ENCODE assay signal across 1 cellular context in the genomic region with DNA sequence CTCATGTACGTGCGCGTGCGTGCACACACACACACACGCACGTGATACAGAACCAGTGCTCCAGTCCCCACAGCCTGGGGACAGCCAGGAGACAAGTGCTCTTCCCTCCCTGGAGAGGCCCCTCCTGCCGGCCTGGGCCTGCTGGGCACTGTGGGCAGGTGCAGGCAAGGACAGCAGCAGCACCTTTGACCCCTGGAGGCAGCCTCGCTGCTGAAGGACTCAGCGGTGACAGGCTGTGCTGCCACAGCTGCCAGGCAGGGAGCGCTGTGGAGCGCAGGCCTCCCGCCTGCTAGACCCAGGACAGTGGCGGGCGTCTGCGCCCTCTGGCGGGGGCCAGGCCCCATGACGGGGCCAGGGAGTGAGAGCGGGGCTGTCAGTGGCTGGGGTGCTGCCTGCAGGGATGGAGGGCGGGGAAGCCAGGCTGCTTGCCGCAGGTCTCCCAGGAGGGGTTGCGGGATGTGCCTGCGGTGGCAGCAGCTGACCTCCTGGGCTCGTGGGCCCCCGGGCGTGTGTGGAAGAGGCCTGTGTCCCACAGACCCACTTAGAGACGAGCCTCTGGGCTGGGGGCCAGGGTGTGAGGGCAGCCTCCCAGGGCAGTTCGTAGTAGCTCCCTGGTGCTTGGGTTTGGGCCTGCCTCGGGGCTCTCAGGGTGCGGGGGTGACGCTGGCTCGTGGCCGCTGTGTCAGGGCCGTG.
TF ChIP-seq lines count a peak whose summit lies in the region.

No MANE protein-coding gene starts in this region.

TF ChIP-seq in HepG2, 621 proteins besides CTCF, POLR2A, EP300 and RAD21 (continued from another document and continues in another):
- TF ChIP-seq, protein P1, sequence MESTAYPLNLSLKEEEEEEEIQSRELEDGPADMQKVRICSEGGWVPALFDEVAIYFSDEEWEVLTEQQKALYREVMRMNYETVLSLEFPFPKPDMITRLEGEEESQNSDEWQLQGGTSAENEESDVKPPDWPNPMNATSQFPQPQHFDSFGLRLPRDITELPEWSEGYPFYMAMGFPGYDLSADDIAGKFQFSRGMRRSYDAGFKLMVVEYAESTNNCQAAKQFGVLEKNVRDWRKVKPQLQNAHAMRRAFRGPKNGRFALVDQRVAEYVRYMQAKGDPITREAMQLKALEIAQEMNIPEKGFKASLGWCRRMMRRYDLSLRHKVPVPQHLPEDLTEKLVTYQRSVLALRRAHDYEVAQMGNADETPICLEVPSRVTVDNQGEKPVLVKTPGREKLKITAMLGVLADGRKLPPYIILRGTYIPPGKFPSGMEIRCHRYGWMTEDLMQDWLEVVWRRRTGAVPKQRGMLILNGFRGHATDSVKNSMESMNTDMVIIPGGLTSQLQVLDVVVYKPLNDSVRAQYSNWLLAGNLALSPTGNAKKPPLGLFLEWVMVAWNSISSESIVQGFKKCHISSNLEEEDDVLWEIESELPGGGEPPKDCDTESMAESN (CRISPR knock-in tag; conservative IDR thresholded peaks at IDR 0.05), result peak; percentile 99
- TF ChIP-seq ZNF160 (CRISPR knock-in tag; IDR thresholded peaks at IDR 0.05), result peak; percentile 95
- TF ChIP-seq, protein P2, sequence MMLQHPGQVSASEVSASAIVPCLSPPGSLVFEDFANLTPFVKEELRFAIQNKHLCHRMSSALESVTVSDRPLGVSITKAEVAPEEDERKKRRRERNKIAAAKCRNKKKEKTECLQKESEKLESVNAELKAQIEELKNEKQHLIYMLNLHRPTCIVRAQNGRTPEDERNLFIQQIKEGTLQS (CRISPR knock-in tag; IDR thresholded peaks at IDR 0.05), result peak; percentile 58
- TF ChIP-seq ZNF724P (CRISPR knock-in tag; IDR thresholded peaks at IDR 0.05; ENCODE audit: borderline replicate concordance), result peak; percentile 90; the same call in 1 of the 2 replicates
- TF ChIP-seq AGO2 (optimal IDR thresholded peaks at IDR 0.05; ENCODE audit: low read depth, low read length), result peak; percentile 94
- peak; percentile 97 for TF ChIP-seq TGIF2 (CRISPR knock-in tag; IDR thresholded peaks at IDR 0.05)
- no peak for TF ChIP-seq ZNF30 (CRISPR knock-in tag; IDR thresholded peaks at IDR 0.05)
- peak; percentile 98 for TF ChIP-seq ZNF274 (CRISPR knock-in tag; IDR thresholded peaks at IDR 0.05)
- TF ChIP-seq FOXK1 (CRISPR knock-in tag; IDR thresholded peaks at IDR 0.05; ENCODE audit: borderline replicate concordance, low read depth), result peak; percentile 76; the same call in 1 of the 2 replicates
- TF ChIP-seq, protein P3, sequence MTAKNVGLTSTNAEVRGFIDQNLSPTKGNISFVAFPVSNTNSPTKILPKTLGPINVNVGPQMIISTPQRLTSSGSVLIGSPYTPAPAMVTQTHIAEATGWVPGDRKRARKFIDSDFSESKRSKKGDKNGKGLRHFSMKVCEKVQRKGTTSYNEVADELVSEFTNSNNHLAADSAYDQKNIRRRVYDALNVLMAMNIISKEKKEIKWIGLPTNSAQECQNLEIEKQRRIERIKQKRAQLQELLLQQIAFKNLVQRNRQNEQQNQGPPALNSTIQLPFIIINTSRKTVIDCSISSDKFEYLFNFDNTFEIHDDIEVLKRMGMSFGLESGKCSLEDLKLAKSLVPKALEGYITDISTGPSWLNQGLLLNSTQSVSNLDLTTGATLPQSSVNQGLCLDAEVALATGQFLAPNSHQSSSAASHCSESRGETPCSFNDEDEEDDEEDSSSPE (CRISPR knock-in tag; IDR thresholded peaks at IDR 0.05), result peak; percentile 87
- TF ChIP-seq ZBTB38 (CRISPR knock-in tag; IDR thresholded peaks at IDR 0.05), result peak; percentile 96
- TF ChIP-seq, protein P4, sequence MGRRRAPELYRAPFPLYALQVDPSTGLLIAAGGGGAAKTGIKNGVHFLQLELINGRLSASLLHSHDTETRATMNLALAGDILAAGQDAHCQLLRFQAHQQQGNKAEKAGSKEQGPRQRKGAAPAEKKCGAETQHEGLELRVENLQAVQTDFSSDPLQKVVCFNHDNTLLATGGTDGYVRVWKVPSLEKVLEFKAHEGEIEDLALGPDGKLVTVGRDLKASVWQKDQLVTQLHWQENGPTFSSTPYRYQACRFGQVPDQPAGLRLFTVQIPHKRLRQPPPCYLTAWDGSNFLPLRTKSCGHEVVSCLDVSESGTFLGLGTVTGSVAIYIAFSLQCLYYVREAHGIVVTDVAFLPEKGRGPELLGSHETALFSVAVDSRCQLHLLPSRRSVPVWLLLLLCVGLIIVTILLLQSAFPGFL (CRISPR knock-in tag; IDR thresholded peaks at IDR 0.05), result 0 out of 2 replicates have a peak, but pooled peaks have one; percentile 45
- no peak for TF ChIP-seq MBD4 (IDR thresholded peaks at IDR 0.05; ENCODE audit: borderline replicate concordance, low read length)
- TF ChIP-seq JUN (CRISPR knock-in tag; IDR thresholded peaks at IDR 0.05), result 0 out of 2 replicates have a peak, but pooled peaks have one; percentile 55
- TF ChIP-seq, protein P5, sequence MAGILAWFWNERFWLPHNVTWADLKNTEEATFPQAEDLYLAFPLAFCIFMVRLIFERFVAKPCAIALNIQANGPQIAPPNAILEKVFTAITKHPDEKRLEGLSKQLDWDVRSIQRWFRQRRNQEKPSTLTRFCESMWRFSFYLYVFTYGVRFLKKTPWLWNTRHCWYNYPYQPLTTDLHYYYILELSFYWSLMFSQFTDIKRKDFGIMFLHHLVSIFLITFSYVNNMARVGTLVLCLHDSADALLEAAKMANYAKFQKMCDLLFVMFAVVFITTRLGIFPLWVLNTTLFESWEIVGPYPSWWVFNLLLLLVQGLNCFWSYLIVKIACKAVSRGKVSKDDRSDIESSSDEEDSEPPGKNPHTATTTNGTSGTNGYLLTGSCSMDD (CRISPR knock-in tag; IDR thresholded peaks at IDR 0.05), result 0 out of 2 replicates have a peak, but pooled peaks have one; percentile 6
- TF ChIP-seq KDM6A (CRISPR knock-in tag; IDR thresholded peaks at IDR 0.05; ENCODE audit: low read depth), result peak; percentile 38
- TF ChIP-seq, protein P6, sequence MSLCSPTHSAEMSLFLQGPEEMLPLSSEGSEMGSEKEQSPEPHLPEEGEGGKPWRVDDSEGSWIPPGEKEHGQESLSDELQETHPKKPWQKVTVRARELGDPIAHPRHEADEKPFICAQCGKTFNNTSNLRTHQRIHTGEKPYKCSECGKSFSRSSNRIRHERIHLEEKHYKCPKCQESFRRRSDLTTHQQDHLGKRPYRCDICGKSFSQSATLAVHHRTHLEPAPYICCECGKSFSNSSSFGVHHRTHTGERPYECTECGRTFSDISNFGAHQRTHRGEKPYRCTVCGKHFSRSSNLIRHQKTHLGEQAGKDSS (CRISPR knock-in tag; IDR thresholded peaks at IDR 0.05; ENCODE audit: borderline replicate concordance, low read depth), result peak; percentile 96
- 0 out of 2 replicates have a peak, but pooled peaks have one; percentile 60 for TF ChIP-seq SATB2 (CRISPR knock-in tag; IDR thresholded peaks at IDR 0.05)
- TF ChIP-seq SMYD3 (CRISPR knock-in tag; IDR thresholded peaks at IDR 0.05), result no peak
- peak; percentile 86 for TF ChIP-seq THAP11 (CRISPR knock-in tag; IDR thresholded peaks at IDR 0.05)
- TF ChIP-seq, protein P7, sequence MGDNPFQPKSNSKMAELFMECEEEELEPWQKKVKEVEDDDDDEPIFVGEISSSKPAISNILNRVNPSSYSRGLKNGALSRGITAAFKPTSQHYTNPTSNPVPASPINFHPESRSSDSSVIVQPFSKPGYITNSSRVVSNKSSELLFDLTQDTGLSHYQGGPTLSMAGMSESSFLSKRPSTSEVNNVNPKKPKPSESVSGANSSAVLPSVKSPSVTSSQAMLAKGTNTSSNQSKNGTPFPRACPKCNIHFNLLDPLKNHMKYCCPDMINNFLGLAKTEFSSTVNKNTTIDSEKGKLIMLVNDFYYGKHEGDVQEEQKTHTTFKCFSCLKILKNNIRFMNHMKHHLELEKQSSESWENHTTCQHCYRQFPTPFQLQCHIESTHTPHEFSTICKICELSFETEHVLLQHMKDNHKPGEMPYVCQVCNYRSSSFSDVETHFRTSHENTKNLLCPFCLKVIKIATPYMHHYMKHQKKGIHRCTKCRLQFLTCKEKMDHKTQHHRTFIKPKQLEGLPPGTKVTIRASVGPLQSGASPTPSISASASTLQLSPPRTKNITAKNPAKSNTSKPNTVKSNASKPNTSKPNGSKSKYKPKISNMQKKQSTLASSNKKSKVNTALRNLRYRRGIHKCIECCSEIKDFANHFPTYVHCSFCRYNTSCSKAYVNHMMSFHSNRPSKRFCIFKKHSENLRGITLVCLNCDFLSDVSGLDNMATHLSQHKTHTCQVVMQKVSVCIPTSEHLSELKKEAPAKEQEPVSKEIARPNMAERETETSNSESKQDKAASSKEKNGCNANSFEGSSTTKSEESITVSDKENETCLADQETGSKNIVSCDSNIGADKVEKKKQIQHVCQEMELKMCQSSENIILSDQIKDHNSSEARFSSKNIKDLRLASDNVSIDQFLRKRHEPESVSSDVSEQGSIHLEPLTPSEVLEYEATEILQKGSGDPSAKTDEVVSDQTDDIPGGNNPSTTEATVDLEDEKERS (CRISPR knock-in tag; IDR thresholded peaks at IDR 0.05), result 0 out of 2 replicates have a peak, but pooled peaks have one; percentile 90
- TF ChIP-seq MAZ (IDR thresholded peaks at IDR 0.05; ENCODE audit: borderline replicate concordance, low read depth, low read length), result peak; percentile 94
- TF ChIP-seq MAZ (CRISPR knock-in tag; IDR thresholded peaks at IDR 0.05; ENCODE audit: low read depth), result peak; percentile 95
- TF ChIP-seq MED8 (CRISPR knock-in tag; IDR thresholded peaks at IDR 0.05; ENCODE audit: insufficient replicate concordance), result peak; percentile 53
- TF ChIP-seq, protein P8, sequence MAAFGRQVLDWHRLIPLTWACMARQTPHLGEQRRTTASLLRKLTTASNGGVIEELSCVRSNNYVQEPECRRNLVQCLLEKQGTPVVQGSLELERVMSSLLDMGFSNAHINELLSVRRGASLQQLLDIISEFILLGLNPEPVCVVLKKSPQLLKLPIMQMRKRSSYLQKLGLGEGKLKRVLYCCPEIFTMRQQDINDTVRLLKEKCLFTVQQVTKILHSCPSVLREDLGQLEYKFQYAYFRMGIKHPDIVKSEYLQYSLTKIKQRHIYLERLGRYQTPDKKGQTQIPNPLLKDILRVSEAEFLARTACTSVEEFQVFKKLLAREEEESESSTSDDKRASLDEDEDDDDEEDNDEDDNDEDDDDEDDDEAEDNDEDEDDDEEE (CRISPR knock-in tag; IDR thresholded peaks at IDR 0.05), result 0 out of 2 replicates have a peak, but pooled peaks have one; percentile 61
- TF ChIP-seq MIXL1 (CRISPR knock-in tag; IDR thresholded peaks at IDR 0.05), result peak; percentile 95
- peak; percentile 96 for TF ChIP-seq ZNF34 (CRISPR knock-in tag; IDR thresholded peaks at IDR 0.05; ENCODE audit: borderline replicate concordance)
- TF ChIP-seq ZNF709 (CRISPR knock-in tag; IDR thresholded peaks at IDR 0.05), result no peak; the same call in 1 of the 2 replicates
- TF ChIP-seq, protein P9, sequence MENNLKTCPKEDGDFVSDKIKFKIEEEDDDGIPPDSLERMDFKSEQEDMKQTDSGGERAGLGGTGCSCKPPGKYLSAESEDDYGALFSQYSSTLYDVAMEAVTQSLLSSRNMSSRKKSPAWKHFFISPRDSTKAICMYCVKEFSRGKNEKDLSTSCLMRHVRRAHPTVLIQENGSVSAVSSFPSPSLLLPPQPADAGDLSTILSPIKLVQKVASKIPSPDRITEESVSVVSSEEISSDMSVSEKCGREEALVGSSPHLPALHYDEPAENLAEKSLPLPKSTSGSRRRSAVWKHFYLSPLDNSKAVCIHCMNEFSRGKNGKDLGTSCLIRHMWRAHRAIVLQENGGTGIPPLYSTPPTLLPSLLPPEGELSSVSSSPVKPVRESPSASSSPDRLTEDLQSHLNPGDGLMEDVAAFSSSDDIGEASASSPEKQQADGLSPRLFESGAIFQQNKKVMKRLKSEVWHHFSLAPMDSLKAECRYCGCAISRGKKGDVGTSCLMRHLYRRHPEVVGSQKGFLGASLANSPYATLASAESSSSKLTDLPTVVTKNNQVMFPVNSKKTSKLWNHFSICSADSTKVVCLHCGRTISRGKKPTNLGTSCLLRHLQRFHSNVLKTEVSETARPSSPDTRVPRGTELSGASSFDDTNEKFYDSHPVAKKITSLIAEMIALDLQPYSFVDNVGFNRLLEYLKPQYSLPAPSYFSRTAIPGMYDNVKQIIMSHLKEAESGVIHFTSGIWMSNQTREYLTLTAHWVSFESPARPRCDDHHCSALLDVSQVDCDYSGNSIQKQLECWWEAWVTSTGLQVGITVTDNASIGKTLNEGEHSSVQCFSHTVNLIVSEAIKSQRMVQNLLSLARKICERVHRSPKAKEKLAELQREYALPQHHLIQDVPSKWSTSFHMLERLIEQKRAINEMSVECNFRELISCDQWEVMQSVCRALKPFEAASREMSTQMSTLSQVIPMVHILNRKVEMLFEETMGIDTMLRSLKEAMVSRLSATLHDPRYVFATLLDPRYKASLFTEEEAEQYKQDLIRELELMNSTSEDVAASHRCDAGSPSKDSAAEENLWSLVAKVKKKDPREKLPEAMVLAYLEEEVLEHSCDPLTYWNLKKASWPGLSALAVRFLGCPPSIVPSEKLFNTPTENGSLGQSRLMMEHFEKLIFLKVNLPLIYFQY (CRISPR knock-in tag; IDR thresholded peaks at IDR 0.05; ENCODE audit: borderline replicate concordance), result peak; percentile 91
- TF ChIP-seq ARNT (IDR thresholded peaks at IDR 0.05), result no peak
- TF ChIP-seq, protein P10, sequence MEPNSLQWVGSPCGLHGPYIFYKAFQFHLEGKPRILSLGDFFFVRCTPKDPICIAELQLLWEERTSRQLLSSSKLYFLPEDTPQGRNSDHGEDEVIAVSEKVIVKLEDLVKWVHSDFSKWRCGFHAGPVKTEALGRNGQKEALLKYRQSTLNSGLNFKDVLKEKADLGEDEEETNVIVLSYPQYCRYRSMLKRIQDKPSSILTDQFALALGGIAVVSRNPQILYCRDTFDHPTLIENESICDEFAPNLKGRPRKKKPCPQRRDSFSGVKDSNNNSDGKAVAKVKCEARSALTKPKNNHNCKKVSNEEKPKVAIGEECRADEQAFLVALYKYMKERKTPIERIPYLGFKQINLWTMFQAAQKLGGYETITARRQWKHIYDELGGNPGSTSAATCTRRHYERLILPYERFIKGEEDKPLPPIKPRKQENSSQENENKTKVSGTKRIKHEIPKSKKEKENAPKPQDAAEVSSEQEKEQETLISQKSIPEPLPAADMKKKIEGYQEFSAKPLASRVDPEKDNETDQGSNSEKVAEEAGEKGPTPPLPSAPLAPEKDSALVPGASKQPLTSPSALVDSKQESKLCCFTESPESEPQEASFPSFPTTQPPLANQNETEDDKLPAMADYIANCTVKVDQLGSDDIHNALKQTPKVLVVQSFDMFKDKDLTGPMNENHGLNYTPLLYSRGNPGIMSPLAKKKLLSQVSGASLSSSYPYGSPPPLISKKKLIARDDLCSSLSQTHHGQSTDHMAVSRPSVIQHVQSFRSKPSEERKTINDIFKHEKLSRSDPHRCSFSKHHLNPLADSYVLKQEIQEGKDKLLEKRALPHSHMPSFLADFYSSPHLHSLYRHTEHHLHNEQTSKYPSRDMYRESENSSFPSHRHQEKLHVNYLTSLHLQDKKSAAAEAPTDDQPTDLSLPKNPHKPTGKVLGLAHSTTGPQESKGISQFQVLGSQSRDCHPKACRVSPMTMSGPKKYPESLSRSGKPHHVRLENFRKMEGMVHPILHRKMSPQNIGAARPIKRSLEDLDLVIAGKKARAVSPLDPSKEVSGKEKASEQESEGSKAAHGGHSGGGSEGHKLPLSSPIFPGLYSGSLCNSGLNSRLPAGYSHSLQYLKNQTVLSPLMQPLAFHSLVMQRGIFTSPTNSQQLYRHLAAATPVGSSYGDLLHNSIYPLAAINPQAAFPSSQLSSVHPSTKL (CRISPR knock-in tag; IDR thresholded peaks at IDR 0.05), result peak; percentile 85
- TF ChIP-seq, protein P11, sequence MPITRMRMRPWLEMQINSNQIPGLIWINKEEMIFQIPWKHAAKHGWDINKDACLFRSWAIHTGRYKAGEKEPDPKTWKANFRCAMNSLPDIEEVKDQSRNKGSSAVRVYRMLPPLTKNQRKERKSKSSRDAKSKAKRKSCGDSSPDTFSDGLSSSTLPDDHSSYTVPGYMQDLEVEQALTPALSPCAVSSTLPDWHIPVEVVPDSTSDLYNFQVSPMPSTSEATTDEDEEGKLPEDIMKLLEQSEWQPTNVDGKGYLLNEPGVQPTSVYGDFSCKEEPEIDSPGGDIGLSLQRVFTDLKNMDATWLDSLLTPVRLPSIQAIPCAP (CRISPR knock-in tag; IDR thresholded peaks at IDR 0.05; ENCODE audit: low read depth), result 0 out of 2 replicates have a peak, but pooled peaks have one; percentile 32
- TF ChIP-seq ONECUT2 (CRISPR knock-in tag; IDR thresholded peaks at IDR 0.05), result peak; percentile 35; the same call in 1 of the 2 replicates
